In genomic region chr17:75571197-75571884, GRCh38 we compare ENCODE assay signal across 9 cellular contexts. TPM values are rescaled to one million over a fixed set of nuclear protein-coding genes. Genes with fewer than 3 reads are reported as not detected.
DNase-seq lines count a peak whose midpoint lies in the region; ATAC-seq and TF ChIP-seq lines count a peak whose summit lies in the region.
"Had no signal": no experiment of that assay in that cellular context is flagged by ENCODE, and none has a peak within 500 bp of the region (broad histone marks: within the 10 kb centered on the region; RNA-seq: fewer than 3 reads in every experiment).

No MANE protein-coding gene starts in this region.

- no peaks in the 10 kb centered on the region for H3K36me3 Mint-ChIP-seq in activated CD8-positive, alpha-beta T cell treated with anti-CD3 and anti-CD28 coated beads, Interleukin-2, amount 10 ng/mL, durations not matched to agents 7 days and 5 days (ENCODE audit: low read depth)
- H3K36me3 Mint-ChIP-seq in memory B cell = peaks cover 7% of the 10 kb centered on the region

- H3K9ac ChIP-seq in DND-41 (ENCODE audit: low read depth, low read length) = no peak overlapping the region

- H3K36me3 ChIP-seq in DND-41 (ENCODE audit: insufficient read depth, low read length) (no peaks in the 10 kb centered on the region), MG63 (no peaks in the 10 kb centered on the region)

- H3K9me3 ChIP-seq in DND-41 (ENCODE audit: insufficient read depth, low read length, severe bottlenecking) = no peaks in the 10 kb centered on the region
- H3K9me3 ChIP-seq in MG63 = no peaks in the 10 kb centered on the region

- H2AFZ ChIP-seq in DND-41 (ENCODE audit: low read depth, low read length) = no peak overlapping the region

- no peak overlapping the region for H3K4me3 ChIP-seq in DND-41 (ENCODE audit: low read depth in 1 of 2, low read length in 2 of 2)
- no peak overlapping the region for H3K4me3 ChIP-seq in MG63

- H3K27me3 ChIP-seq in DND-41 (ENCODE audit: insufficient read depth, low read length, poor library complexity) = no peaks in the 10 kb centered on the region
- H3K27me3 ChIP-seq in MG63 = no peaks in the 10 kb centered on the region

- no peaks in the 10 kb centered on the region for H3K9me3 Mint-ChIP-seq in activated CD8-positive, alpha-beta T cell treated with anti-CD3 and anti-CD28 coated beads, Interleukin-2, amount 10 ng/mL, durations not matched to agents 7 days and 5 days (ENCODE audit: insufficient read depth)
- no peaks in the 10 kb centered on the region for H3K9me3 Mint-ChIP-seq in memory B cell

- H3K4me1 ChIP-seq in DND-41 (ENCODE audit: insufficient read depth, low read length) = no peaks in the 10 kb centered on the region

- no peaks in the 10 kb centered on the region for H4K20me1 ChIP-seq in DND-41 (ENCODE audit: insufficient read depth, low read length)

- peaks cover 5% of the 10 kb centered on the region for H3K4me1 Mint-ChIP-seq in activated CD8-positive, alpha-beta T cell treated with anti-CD3 and anti-CD28 coated beads, Interleukin-2, amount 10 ng/mL, durations not matched to agents 7 days and 5 days (ENCODE audit: low read depth)
- peaks cover 15% of the 10 kb centered on the region for H3K4me1 Mint-ChIP-seq in memory B cell

- ATAC-seq in DND-41 (ENCODE audit: insufficient read depth, low read depth) (peak; percentile 42; the same call in 1 of the 3 replicates), HG03342 (IDR thresholded peaks at IDR 0.05; ENCODE audit: unreplicated experiment) (peak; percentile 73), memory B cell (ENCODE audit: low read depth) (peak; percentile 96), HG03521 (IDR thresholded peaks at IDR 0.05; ENCODE audit: unreplicated experiment) (no peak)
- peak; percentile 70 for ATAC-seq in activated CD8-positive, alpha-beta T cell treated with anti-CD3 and anti-CD28 coated beads, Interleukin-2, amount 10 ng/mL, durations not matched to agents 7 days and 5 days

- no peak for TF ChIP-seq CTCF in DND-41 (IDR thresholded peaks at IDR 0.05; ENCODE audit: borderline replicate concordance, extremely low read depth, low read length, poor library complexity, severe bottlenecking)

- no peak overlapping the region for H3K27ac ChIP-seq in DND-41 (ENCODE audit: low read length)

- CTCF ChIA-PET in activated CD8-positive, alpha-beta T cell treated with anti-CD3 and anti-CD28 coated beads, Interleukin-2, amount 10 ng/mL, durations not matched to agents 7 days and 5 days (lab: Charles Lee) = interaction anchor here (0.9 to 1.8 kb wide), 4 partner anchors 10 to 55 kb away, joined by 4 to 10 read pairs (median 6); partner anchors contain the start of genes MYO15B and TSEN54

- DNase-seq in DND-41 = no peak
- DNase-seq in activated CD8-positive, alpha-beta T cell treated with anti-CD3 and anti-CD28 coated beads, Interleukin-2, amount 10 ng/mL, durations not matched to agents 7 days and 5 days = peak; percentile 55
- DNase-seq in memory B cell (ENCODE audit: low spot score in 2 of 2) = peak; percentile 66 to 67
- no peak for DNase-seq in MG63
- DNase-seq in T1000 (lab: John Stamatoyannopoulos, UW) = no peak
- no peak for DNase-seq in DMS 273 (lab: John Stamatoyannopoulos, UW; ENCODE audit: unreplicated experiment)
- DNase-seq: NCI-H774 had no signal

- POLR2A ChIA-PET in activated CD8-positive, alpha-beta T cell treated with anti-CD3 and anti-CD28 coated beads, Interleukin-2, amount 10 ng/mL, durations not matched to agents 7 days and 5 days (lab: Charles Lee) = interaction anchor here (0.6 to 1.7 kb wide), 7 partner anchors 10 to 233 kb away, joined by 3 to 5 read pairs (median 3); partner anchors contain the start of genes MYO15B and TMEM94

- no peak overlapping the region for H3K4me3 Mint-ChIP-seq in activated CD8-positive, alpha-beta T cell treated with anti-CD3 and anti-CD28 coated beads, Interleukin-2, amount 10 ng/mL, durations not matched to agents 7 days and 5 days
- peak overlapping the region; percentile 78 for H3K4me3 Mint-ChIP-seq in memory B cell

- peak overlapping the region; percentile 90 for H3K27ac Mint-ChIP-seq in activated CD8-positive, alpha-beta T cell treated with anti-CD3 and anti-CD28 coated beads, Interleukin-2, amount 10 ng/mL, durations not matched to agents 7 days and 5 days
- peak overlapping the region; percentile 95 for H3K27ac Mint-ChIP-seq in memory B cell

- H3K79me2 ChIP-seq in DND-41 (ENCODE audit: insufficient read depth, low read length) = no peaks in the 10 kb centered on the region

- no peak overlapping the region for H3K4me2 ChIP-seq in DND-41 (ENCODE audit: insufficient read depth, low read length)

- H3K27me3 Mint-ChIP-seq in activated CD8-positive, alpha-beta T cell treated with anti-CD3 and anti-CD28 coated beads, Interleukin-2, amount 10 ng/mL, durations not matched to agents 7 days and 5 days (ENCODE audit: low read depth) = no peaks in the 10 kb centered on the region
- no peaks in the 10 kb centered on the region for H3K27me3 Mint-ChIP-seq in memory B cell

RNA-seq across cellular contexts. Expression of gene MYO15B, which starts 16.3 kb away (rescaled TPM):
- 10 to 100 TPM; 26.9 to 27.8 TPM for total RNA-seq in activated CD8-positive, alpha-beta T cell treated with anti-CD3 and anti-CD28 coated beads, Interleukin-2, amount 10 ng/mL, durations not matched to agents 7 days and 5 days
- 0.15 and 4.7 TPM in 2 replicates for total RNA-seq in MG63 (2014; rRNA removed; shearing (Covaris generic); ENCODE audit: low replicate concordance)

RNA-seq across cellular contexts. Expression of gene LLGL2, which starts 45.8 kb away (rescaled TPM):
- total RNA-seq in activated CD8-positive, alpha-beta T cell treated with anti-CD3 and anti-CD28 coated beads, Interleukin-2, amount 10 ng/mL, durations not matched to agents 7 days and 5 days = 10 to 100 TPM; 19.3 to 19.8 TPM
- total RNA-seq in MG63 (2014; rRNA removed; shearing (Covaris generic); ENCODE audit: low replicate concordance) = 0.39 and 3.9 TPM in 2 replicates

RNA-seq across cellular contexts. Expression of gene TSEN54, which starts 55.0 kb away (rescaled TPM):
- total RNA-seq in activated CD8-positive, alpha-beta T cell treated with anti-CD3 and anti-CD28 coated beads, Interleukin-2, amount 10 ng/mL, durations not matched to agents 7 days and 5 days = 10 to 100 TPM; 76.6 to 77.8 TPM
- total RNA-seq in MG63 (2014; rRNA removed; shearing (Covaris generic); ENCODE audit: low replicate concordance) = 34.6 and 83.8 TPM in 2 replicates

RNA-seq across cellular contexts. Expression of gene CASKIN2, which starts 56.0 kb away (rescaled TPM):
- under 1 TPM; 0.68 to 0.97 TPM for total RNA-seq in activated CD8-positive, alpha-beta T cell treated with anti-CD3 and anti-CD28 coated beads, Interleukin-2, amount 10 ng/mL, durations not matched to agents 7 days and 5 days
- 3.9 and 7.8 TPM in 2 replicates for total RNA-seq in MG63 (2014; rRNA removed; shearing (Covaris generic); ENCODE audit: low replicate concordance)

Comparison
In these comparisons a context has a peak if more than half of its experiments do, and no peak if none do; other contexts are left out.
1. DNase-seq: peak in activated CD8-positive, alpha-beta T cell treated with anti-CD3 and anti-CD28 coated beads, Interleukin-2, amount 10 ng/mL, durations not matched to agents 7 days and 5 days (single experiment) and memory B cell (2 of 2); none in DND-41 (single experiment), MG63 (single experiment), T1000 (single experiment) and DMS 273 (single experiment).